Comparison of ENCODE assay signal across 9 cellular contexts in the genomic region with DNA sequence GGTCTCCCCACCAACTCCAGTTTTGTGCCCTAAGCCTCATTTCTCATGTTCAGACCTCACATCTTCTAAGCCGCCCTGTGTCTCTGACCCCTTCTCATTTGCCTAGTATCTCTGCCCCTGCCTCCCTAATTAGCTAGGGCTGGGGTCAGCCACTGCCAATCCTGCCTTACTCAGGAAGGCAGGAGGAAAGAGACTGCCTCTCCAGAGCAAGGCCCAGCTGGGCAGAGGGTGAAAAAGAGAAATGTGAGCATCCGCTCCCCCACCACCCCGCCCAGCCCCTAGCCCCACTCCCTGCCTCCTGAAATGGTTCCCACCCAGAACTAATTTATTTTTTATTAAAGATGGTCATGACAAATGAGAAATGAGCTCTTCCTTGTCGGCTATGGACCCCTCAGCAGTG. TPM values are rescaled to one million over a fixed set of nuclear protein-coding genes. Genes with fewer than 3 reads are reported as not detected.
DNase-seq lines count a peak whose midpoint lies in the region; ATAC-seq, FAIRE-seq and TF ChIP-seq lines count a peak whose summit lies in the region.
"Had no signal": no experiment of that assay in that cellular context is flagged by ENCODE, and none has a peak within 500 bp of the region (broad histone marks: within the 10 kb centered on the region; RNA-seq: fewer than 3 reads in every experiment).

No MANE protein-coding gene starts in this region.

- H3K9me3 ChIP-seq in heart right ventricle (no peaks in the 10 kb centered on the region), mammary epithelial cell (replicated peaks; ENCODE audit: insufficient read depth, low read length) (no peaks in the 10 kb centered on the region)

- H3K4me1 Mint-ChIP-seq in mesothelial cell of epicardium: peaks cover 46% of the 10 kb centered on the region

- in situ Hi-C loops in mammary epithelial cell (cut with MboI; ENCODE audit: low sequenced_read_pairs in 2 of 2): loop anchor here in 1 of 2 donors (5.0 kb wide), 1 partner anchor 247 kb away; the partner anchor contains the start of gene CTSK

- FAIRE-seq in GM12891 (lab: Jason Lieb, UNC): no peak

- H3K9me3 Mint-ChIP-seq in mesothelial cell of epicardium: no peaks in the 10 kb centered on the region

- CTCF ChIA-PET in mammary epithelial cell (lab: Charles Lee; ENCODE audit: low non-redundant PET): interaction anchor here (0.5 kb wide), 1 partner anchor 136 kb away, joined by 3 read pairs; the partner anchor contains the start of gene GOLPH3L

- dilution Hi-C loops in mammary epithelial cell (cut with HindIII; ENCODE audit: low sequenced_read_pairs): no loop called here

- 64 to 67% methylated on average over 4 of the region's 4 CpGs for WGBS in heart right ventricle, 2 donors
- 43% methylated on average over 2 of the region's 4 CpGs for WGBS in mammary epithelial cell (ENCODE audit: low coverage, missing lambda C conversion rate)
- 61% methylated on average over 4 of the region's 4 CpGs for WGBS in urinary bladder

- H3K4me3 Mint-ChIP-seq in mesothelial cell of epicardium: peak overlapping the region; percentile 80

- no peak for ATAC-seq in heart right ventricle

- H3K27ac ChIP-seq in heart right ventricle (peak overlapping the region; percentile 91 to 100 (median 100)), mammary epithelial cell (ENCODE audit: insufficient read depth, low read depth, low read length) (peak overlapping the region; percentile 99), urinary bladder (ENCODE audit: low read depth) (peak overlapping the region; percentile 99)

- H3K27ac Mint-ChIP-seq in mesothelial cell of epicardium: peak overlapping the region; percentile 100

- H2AFZ ChIP-seq in mammary epithelial cell (ENCODE audit: low read depth, low read length): no peak overlapping the region

- TF ChIP-seq POLR2A in GM12891 (IDR thresholded peaks at IDR 0.05; ENCODE audit: low read depth, low read length): no peak

- peaks cover 2% of the 10 kb centered on the region for H3K36me3 Mint-ChIP-seq in mesothelial cell of epicardium

- H3K27me3 Mint-ChIP-seq in mesothelial cell of epicardium (ENCODE audit: low read depth): no peaks in the 10 kb centered on the region

- H3K4me2 ChIP-seq in mammary epithelial cell (ENCODE audit: insufficient read depth, low read depth, low read length): peak overlapping the region; percentile 96

- peaks cover 24% of the 10 kb centered on the region for H3K79me2 ChIP-seq in mammary epithelial cell (ENCODE audit: insufficient read depth, low read length)

- H3K4me3 ChIP-seq in heart right ventricle (peak overlapping the region; percentile 43 to 64 (median 58)), mammary epithelial cell (replicated peaks in 1 of 3; ENCODE audit: insufficient read depth in 1 of 3, low read depth in 2 of 3, low read length in 3 of 3) (peak overlapping the region; percentile 55 to 59 (median 57)), urinary bladder (ENCODE audit: low read depth, low read length) (peak overlapping the region; percentile 29)

- H3K4me1 ChIP-seq in heart right ventricle (peaks cover 39 to 73% (median 64%) of the 10 kb centered on the region in 9 donors), mammary epithelial cell (ENCODE audit: insufficient read depth, low read length) (peaks cover 59% of the 10 kb centered on the region), urinary bladder (ENCODE audit: insufficient read depth) (peaks cover 4% of the 10 kb centered on the region)

- peak overlapping the region; percentile 92 for H3K9ac ChIP-seq in mammary epithelial cell (ENCODE audit: insufficient read depth, low read length)

- H4K20me1 ChIP-seq in mammary epithelial cell (ENCODE audit: insufficient read depth, low read length): no peaks in the 10 kb centered on the region

- DNase-seq in heart right ventricle (no peak), cardiac septum (ENCODE audit: low spot score) (no peak), mammary epithelial cell (no peak), mesothelial cell of epicardium (ENCODE audit: low spot score in 2 of 2, unreplicated experiment in 2 of 2) (no peak), NCI-H2196 treated with DMSO at 0.1 percent for 48 hours (lab: John Stamatoyannopoulos, UW; ENCODE audit: unreplicated experiment) (no peak), GM12891 (ENCODE audit: insufficient read length, low spot score) (no peak)
- no peak for DNase-seq in activated CD4-positive, alpha-beta T cell treated with anti-CD3 and anti-CD28 coated beads, Interleukin-2, amount 50 U/mL, for 48 hours

- peaks cover 0 to 34% (median 0%) of the 10 kb centered on the region in 9 donors for H3K36me3 ChIP-seq in heart right ventricle
- no peaks in the 10 kb centered on the region for H3K36me3 ChIP-seq in mammary epithelial cell (ENCODE audit: insufficient read depth, low read length)
- H3K36me3 ChIP-seq in urinary bladder (ENCODE audit: insufficient read depth): peaks cover 2% of the 10 kb centered on the region

- intact Hi-C loops in heart right ventricle (cut with DNase I) (loop anchor here (2.0 to 10.0 kb wide), 12 partner anchors 18 to 254 kb away; partner anchors contain the start of genes ENSA (in 2 of the 10), GOLPH3L (in 2 of the 10), MCL1 (in 2 of the 10) and CTSK (in 1 of the 10)), cardiac septum (cut with DNase I) (loop anchor here (5.0 kb wide), 1 partner anchor 137 kb away; the partner anchor contains the start of gene GOLPH3L), mammary epithelial cell (cut with micrococcal nuclease) (loop anchor here (1.0 to 5.0 kb wide), 5 partner anchors 75 to 418 kb away; partner anchors contain the start of genes ARNT and GOLPH3L)

- no peaks in the 10 kb centered on the region for H3K27me3 ChIP-seq in heart right ventricle
- H3K27me3 ChIP-seq in mammary epithelial cell (ENCODE audit: insufficient read depth, low read length): no peaks in the 10 kb centered on the region

- BruUV-seq in mammary epithelial cell (replicated peaks; lab: Mats Ljungman, UMichigan): no TSS peak

- TF ChIP-seq CTCF in heart right ventricle (IDR thresholded peaks at IDR 0.05): no peak
- TF ChIP-seq CTCF in mammary epithelial cell (conservative IDR thresholded peaks at IDR 0.05 in 1 of 2, IDR thresholded peaks at IDR 0.05 in 1 of 2; ENCODE audit: extremely low read depth in 1 of 2, insufficient read depth in 1 of 2, low read depth in 1 of 2, low read length in 2 of 2): no peak
- TF ChIP-seq CTCF in mesothelial cell of epicardium (IDR thresholded peaks at IDR 0.05; ENCODE audit: unreplicated experiment): no peak

TF ChIP-seq in GM12891, 5 proteins besides CTCF, POLR2A, EP300 and RAD21:
- TF ChIP-seq POLR2AphosphoS5 (IDR thresholded peaks at IDR 0.05; ENCODE audit: low read depth, low read length) (no peak), POU2F2 (IDR thresholded peaks at IDR 0.05; ENCODE audit: low read depth, low read length) (no peak), TAF1 (IDR thresholded peaks at IDR 0.05; ENCODE audit: low read depth, low read length) (no peak), PAX5 (IDR thresholded peaks at IDR 0.05; ENCODE audit: insufficient read depth, low read length, severe bottlenecking) (no peak), SPI1 (IDR thresholded peaks at IDR 0.05; ENCODE audit: low read depth, low read length) (no peak)

RNA-seq across cellular contexts. Expression of gene ADAMTSL4, which starts 11.4 kb away (rescaled TPM):
- total RNA-seq in heart right ventricle (10 to 100 TPM; 22.2 to 86.5 (median 40.7) TPM), cardiac septum (28.9 TPM), mammary epithelial cell (10 to 100 TPM in 1 of 2 donors, 1 to 10 TPM in 1; 2.9 to 98.0 TPM), mesothelial cell of epicardium (16.1 to 18.0 TPM (median 16.6 TPM) in 3 replicates), urinary bladder (35.5 TPM)
- polyA plus RNA-seq in heart right ventricle (10 to 100 TPM; 46.6 to 71.4 TPM), mammary epithelial cell (4.8 TPM), urinary bladder (144 TPM)
- polyA minus RNA-seq in mammary epithelial cell: 5.1 TPM
- 0.06 TPM for polyA plus RNA-seq in GM12891 (2012; ENCODE audit: low read depth, missing spikeins)
- total RNA-seq: Daoy had no signal

RNA-seq across cellular contexts. Expression of gene MCL1, which starts 18.8 kb away (rescaled TPM):
- total RNA-seq in heart right ventricle (100 to 1,000 TPM in 8 of 10 donors, 10 to 100 TPM in 2; 76.4 to 155 (median 122) TPM), cardiac septum (145 TPM), mammary epithelial cell (100 to 1,000 TPM; 289 to 455 TPM), mesothelial cell of epicardium (257 to 268 TPM (median 262 TPM) in 3 replicates), urinary bladder (160 TPM)
- polyA plus RNA-seq in heart right ventricle (10 to 100 TPM; 54.3 to 77.7 TPM), mammary epithelial cell (126 TPM), urinary bladder (225 TPM)
- 272 TPM for polyA minus RNA-seq in mammary epithelial cell
- polyA plus RNA-seq in GM12891 (2012; ENCODE audit: low read depth, missing spikeins): 123 TPM

RNA-seq across cellular contexts. Expression of gene FALEC, which starts 45.0 kb away (rescaled TPM):
- total RNA-seq in heart right ventricle (under 1 TPM in 2 of 10 donors, not detected in 8; 0.46 to 0.60 TPM), cardiac septum (0.46 TPM), mammary epithelial cell (not detected), mesothelial cell of epicardium (1.2 to 1.9 TPM (median 1.7 TPM) in 3 replicates), urinary bladder (not detected)
- polyA plus RNA-seq in heart right ventricle (not detected), mammary epithelial cell (not detected), urinary bladder (0.47 TPM)
- not detected for polyA minus RNA-seq in mammary epithelial cell
- not detected for polyA plus RNA-seq in GM12891 (2012; ENCODE audit: low read depth, missing spikeins)
- total RNA-seq: Daoy had no signal

RNA-seq across cellular contexts. Expression of gene ECM1, which starts 52.7 kb away (rescaled TPM):
- 10 to 100 TPM in 8 of 10 donors, 1 to 10 TPM in 2; 5.8 to 26.3 (median 12.8) TPM for total RNA-seq in heart right ventricle
- polyA plus RNA-seq in heart right ventricle: 10 to 100 TPM; 24.7 to 28.2 TPM
- 14.5 TPM for total RNA-seq in cardiac septum
- total RNA-seq in mammary epithelial cell: 10 to 100 TPM; 12.5 to 16.2 TPM
- polyA plus RNA-seq in mammary epithelial cell: 11.7 TPM
- polyA minus RNA-seq in mammary epithelial cell: 13.3 TPM
- total RNA-seq in mesothelial cell of epicardium: 4.9 to 5.0 TPM (median 4.9 TPM) in 3 replicates
- 8.7 TPM for total RNA-seq in urinary bladder
- 40.8 TPM for polyA plus RNA-seq in urinary bladder
- polyA plus RNA-seq in GM12891 (2012; ENCODE audit: low read depth, missing spikeins): 0.56 TPM
